ENCODE assay signal across 23 cellular contexts in the genomic region with DNA sequence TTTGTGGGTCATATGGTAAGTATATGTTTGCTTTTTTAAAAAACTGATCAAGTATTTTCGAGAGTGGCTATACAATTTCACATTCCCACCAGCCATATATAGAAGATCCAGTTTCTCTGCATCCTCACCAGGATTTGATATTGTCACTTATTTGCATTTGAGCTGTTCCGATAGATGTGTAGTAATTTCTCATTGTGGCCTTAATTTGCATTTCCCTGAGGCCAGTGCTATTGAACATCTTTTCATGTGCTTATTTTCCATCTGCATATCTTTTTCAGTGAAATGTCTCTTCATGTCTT.
"Had no signal": no experiment of that assay in that cellular context is flagged by ENCODE, and none has a peak within 500 bp of the region (broad histone marks: within the 10 kb centered on the region; RNA-seq: fewer than 3 reads in every experiment).

No MANE protein-coding gene starts in this region.

- H3K4me1 ChIP-seq: foreskin keratinocyte, gastrocnemius medialis had no signal

- H3K36me3 ChIP-seq: brain microvascular endothelial cell, gastrocnemius medialis had no signal

- ATAC-seq: activated T-cell treated with anti-CD3 and anti-CD28 coated beads, Interleukin-2, amount 50 U/mL, for 4 hours; activated T-helper 17 cell treated with anti-CD3 and anti-CD28 coated beads, Interleukin-2, amount 50 U/mL, for 72 hours; esophagus mucosa; foreskin keratinocyte; gastrocnemius medialis; WTC11 had no signal

- DNase-seq: activated CD4-positive, alpha-beta memory T cell treated with anti-CD3 and anti-CD28 coated beads, Interleukin-2, amount 10 ng/mL, durations not matched to agents 7 days and 5 days; activated CD4-positive, alpha-beta T cell treated with anti-CD3 and anti-CD28 coated beads for 1 hour; activated CD4-positive, alpha-beta T cell treated with anti-CD3 and anti-CD28 coated beads for 4 hours; activated CD4-positive, alpha-beta T cell treated with anti-CD3 and anti-CD28 coated beads, Interleukin-2, amount 10 ng/mL, durations not matched to agents 7 days and 5 days; activated CD4-positive, alpha-beta T cell treated with anti-CD3 and anti-CD28 coated beads, Interleukin-2, amount 50 U/mL, for 4 hours; activated effector memory CD4-positive, alpha-beta T cell treated with Interleukin-2 at 50 U/mL for 16 hours; activated gamma-delta T cell treated with Interleukin-2 at 50 U/mL for 16 hours; activated naive CD4-positive, alpha-beta T cell treated with anti-CD3 and anti-CD28 coated beads, Interleukin-2, amount 50 U/mL, for 16 hours; activated naive CD4-positive, alpha-beta T cell treated with Interleukin-2 at 50 U/mL for 16 hours; activated T-cell treated with anti-CD3 and anti-CD28 coated beads, Interleukin-2, amount 50 U/mL, for 4 hours; amniotic stem cell; anterior cingulate cortex; dorsolateral prefrontal cortex; effector memory CD4-positive, alpha-beta T cell; gastrocnemius medialis; glutamatergic neuron; T-helper 2 cell had no signal

- H3K4me3 ChIP-seq: coronary artery, dorsolateral prefrontal cortex, gastrocnemius medialis had no signal

- H3K27ac ChIP-seq: brain microvascular endothelial cell, coronary artery, dorsolateral prefrontal cortex, foreskin keratinocyte, gastrocnemius medialis had no signal

- H3K27me3 ChIP-seq: brain microvascular endothelial cell, dorsolateral prefrontal cortex, foreskin keratinocyte, gastrocnemius medialis had no signal
